ENCODE assay signal across 7 cellular contexts in the genomic region with DNA sequence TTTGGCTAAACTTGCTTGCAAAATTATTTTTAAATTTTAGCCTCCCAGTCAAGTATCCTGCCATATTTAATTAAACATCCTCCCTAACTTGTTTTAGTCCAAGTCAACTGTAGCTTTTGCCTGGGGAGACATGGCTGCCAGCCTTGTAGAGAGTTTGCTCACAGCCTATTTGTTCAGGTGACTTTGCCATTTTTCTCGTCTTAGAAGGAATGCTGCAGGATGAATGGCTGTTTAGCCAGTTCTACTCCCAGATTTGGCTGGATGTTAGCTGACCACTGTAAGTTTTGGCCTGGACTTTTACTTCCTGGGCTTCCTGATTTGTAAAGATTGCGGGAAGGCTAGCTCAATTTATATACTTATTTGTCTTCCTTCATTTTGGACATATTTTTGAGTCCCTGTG.
"Had no signal": no experiment of that assay in that cellular context is flagged by ENCODE, and none has a peak within 500 bp of the region (broad histone marks: within the 10 kb centered on the region; RNA-seq: fewer than 3 reads in every experiment).

No MANE protein-coding gene starts in this region.

- H3K27ac ChIP-seq: HL-60 had no signal

- DNase-seq: GOT3, H9, HCEC 1CT, KBM-7 had no signal

- H3K4me3 Mint-ChIP-seq: H9, IgD-negative memory B cell had no signal

- H3K4me1 Mint-ChIP-seq: H9, IgD-negative memory B cell had no signal

- ATAC-seq: HepG2 had no signal

- H3K27ac Mint-ChIP-seq: IgD-negative memory B cell had no signal
